ENCODE assay signal across 9 cellular contexts in the genomic region with DNA sequence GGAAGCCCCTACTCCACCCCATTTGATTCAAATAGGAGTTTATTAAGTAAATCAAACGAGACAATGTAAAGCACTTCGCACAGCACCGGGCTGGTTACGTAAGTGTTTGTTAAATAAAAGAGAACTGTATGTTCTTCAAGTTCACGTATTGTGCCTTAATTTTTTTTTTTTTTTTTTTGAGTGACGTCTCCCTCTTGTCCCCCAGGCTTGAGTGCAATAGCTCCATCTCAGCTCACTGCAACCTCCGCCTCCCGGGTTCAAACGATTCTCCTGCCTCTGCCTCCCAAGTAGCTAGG. TPM values are rescaled to one million over a fixed set of nuclear protein-coding genes. Genes with fewer than 3 reads are reported as not detected.
DNase-seq lines count a peak whose midpoint lies in the region; ATAC-seq, FAIRE-seq and TF ChIP-seq lines count a peak whose summit lies in the region.
"Had no signal": no experiment of that assay in that cellular context is flagged by ENCODE, and none has a peak within 500 bp of the region (broad histone marks: within the 10 kb centered on the region; RNA-seq: fewer than 3 reads in every experiment).

No MANE protein-coding gene starts in this region.

- FAIRE-seq in keratinocyte (lab: Jason Lieb, UNC), result no peak

- peak overlapping the region; percentile 97 for H3K4me2 ChIP-seq in keratinocyte (ENCODE audit: control insufficient read depth, extremely low read depth, insufficient read depth, low read depth, low read length)

- peaks cover 29% of the 10 kb centered on the region for H3K36me3 Mint-ChIP-seq in HFFc6 (ENCODE audit: low read depth)
- peaks cover 0 to 4% of the 10 kb centered on the region in 2 donors for H3K36me3 Mint-ChIP-seq in stimulated activated naive B cell treated with anti-CD40 and anti-IgM and Interleukin-4, amounts not matched to agents 10 μg/mL and 1 μg/mL and 100 μg/mL, for 72 hours

- H3K36me3 ChIP-seq in adipocyte (ENCODE audit: control insufficient read depth, insufficient read depth, low read length, severe bottlenecking) (no peaks in the 10 kb centered on the region), keratinocyte (ENCODE audit: control insufficient read depth in 2 of 2, extremely low read depth in 1 of 2, insufficient read depth in 2 of 2, low read length in 2 of 2) (no peaks in the 10 kb centered on the region)

- H2AFZ ChIP-seq in keratinocyte (ENCODE audit: control insufficient read depth, low read length), result no peak overlapping the region

- no peak overlapping the region for H3K27ac ChIP-seq in keratinocyte (ENCODE audit: control insufficient read depth, insufficient read depth, low read length)

- H3K9ac ChIP-seq in adipocyte (ENCODE audit: low read length) (peak overlapping the region; percentile 95), keratinocyte (ENCODE audit: control insufficient read depth, extremely low read depth, insufficient read depth, low read length) (no peak overlapping the region)

- H3K4me3 ChIP-seq in adipocyte (ENCODE audit: low read length) (peak overlapping the region; percentile 94), keratinocyte (ENCODE audit: control insufficient read depth in 2 of 3, extremely low read depth in 1 of 3, insufficient read depth in 2 of 3, low read depth in 1 of 3, low read length in 3 of 3) (no peak overlapping the region)

- H3K9me3 Mint-ChIP-seq in HFFc6, result no peaks in the 10 kb centered on the region
- no peaks in the 10 kb centered on the region for H3K9me3 Mint-ChIP-seq in stimulated activated naive B cell treated with anti-CD40 and anti-IgM and Interleukin-4, amounts not matched to agents 10 μg/mL and 1 μg/mL and 100 μg/mL, for 72 hours

- DNase-seq in HFFc6 (no peak), adipocyte (ENCODE audit: low read depth) (peak; percentile 39), keratinocyte (ENCODE audit: low read depth, low spot score) (no peak), amniotic stem cell (lab: John Stamatoyannopoulos, UW) (no peak), cerebellum (ENCODE audit: low spot score) (no peak), NCI-H526 treated with DMSO at 0.1 percent for 48 hours (lab: John Stamatoyannopoulos, UW) (no peak)
- DNase-seq in stimulated activated naive B cell treated with anti-CD40 and anti-IgM and Interleukin-4, amounts not matched to agents 10 μg/mL and 1 μg/mL and 100 μg/mL, for 72 hours, result no peak
- DNase-seq: activated CD4-positive, CD25-positive, alpha-beta regulatory T cell treated with anti-CD3 and anti-CD28 coated beads, Interleukin-2, amount 50 U/mL, for 72 hours had no signal

- peak overlapping the region; percentile 90 for H3K27ac Mint-ChIP-seq in HFFc6
- H3K27ac Mint-ChIP-seq in stimulated activated naive B cell treated with anti-CD40 and anti-IgM and Interleukin-4, amounts not matched to agents 10 μg/mL and 1 μg/mL and 100 μg/mL, for 72 hours, result no peak overlapping the region

- H4K20me1 ChIP-seq in keratinocyte (ENCODE audit: control insufficient read depth, extremely low read depth, insufficient read depth, low read length), result no peaks in the 10 kb centered on the region

- no peaks in the 10 kb centered on the region for H3K9me1 ChIP-seq in keratinocyte (ENCODE audit: control insufficient read depth, extremely low read depth, insufficient read depth, low read length)

- dilution Hi-C loops in keratinocyte (cut with MboI; ENCODE audit: extremely low pct_ligation_motif_present, low sequenced_read_pairs), result no loop called here

- H3K27me3 ChIP-seq in adipocyte (replicated peaks; ENCODE audit: control insufficient read depth, insufficient read depth, low read length) (no peaks in the 10 kb centered on the region), keratinocyte (ENCODE audit: control insufficient read depth, extremely low read depth, insufficient read depth, low read length) (no peaks in the 10 kb centered on the region)

- peak overlapping the region; percentile 96 for H3K4me3 Mint-ChIP-seq in HFFc6
- H3K4me3 Mint-ChIP-seq in stimulated activated naive B cell treated with anti-CD40 and anti-IgM and Interleukin-4, amounts not matched to agents 10 μg/mL and 1 μg/mL and 100 μg/mL, for 72 hours, result peak overlapping the region; percentile 93 to 96

- H3K27me3 Mint-ChIP-seq in HFFc6 (ENCODE audit: insufficient read depth), result no peaks in the 10 kb centered on the region; the same call in none of the 2 replicates
- peaks cover 63 to 82% of the 10 kb centered on the region in 2 donors for H3K27me3 Mint-ChIP-seq in stimulated activated naive B cell treated with anti-CD40 and anti-IgM and Interleukin-4, amounts not matched to agents 10 μg/mL and 1 μg/mL and 100 μg/mL, for 72 hours

- peaks cover 34% of the 10 kb centered on the region for H3K4me1 ChIP-seq in adipocyte (ENCODE audit: control insufficient read depth, insufficient read depth, low read length)
- peaks cover 29% of the 10 kb centered on the region for H3K4me1 ChIP-seq in keratinocyte (ENCODE audit: control insufficient read depth, extremely low read depth, insufficient read depth, low read length)

- H3K4me1 Mint-ChIP-seq in HFFc6 (ENCODE audit: low read depth), result peaks cover 58% of the 10 kb centered on the region
- H3K4me1 Mint-ChIP-seq in stimulated activated naive B cell treated with anti-CD40 and anti-IgM and Interleukin-4, amounts not matched to agents 10 μg/mL and 1 μg/mL and 100 μg/mL, for 72 hours, result peaks cover 7 to 19% of the 10 kb centered on the region in 2 donors

- ATAC-seq in stimulated activated naive B cell treated with anti-CD40 and anti-IgM and Interleukin-4, amounts not matched to agents 10 μg/mL and 1 μg/mL and 100 μg/mL, for 72 hours (replicated peaks), result no peak
- ATAC-seq in GM18861 (IDR thresholded peaks at IDR 0.05; ENCODE audit: unreplicated experiment), result no peak

- TF ChIP-seq CTCF in HFFc6 (IDR thresholded peaks at IDR 0.05) (no peak), keratinocyte (optimal IDR thresholded peaks at IDR 0.05 in 1 of 3, IDR thresholded peaks at IDR 0.05 in 1 of 3, conservative IDR thresholded peaks at IDR 0.05 in 1 of 3; ENCODE audit: extremely low read depth in 1 of 3, insufficient read depth in 2 of 3, low read length in 3 of 3) (no peak)

- H3K79me2 ChIP-seq in keratinocyte (ENCODE audit: control insufficient read depth, insufficient read depth, low read length), result peaks cover 32% of the 10 kb centered on the region

- H3K9me3 ChIP-seq in adipocyte (ENCODE audit: control insufficient read depth, low read length) (no peaks in the 10 kb centered on the region), keratinocyte (ENCODE audit: control insufficient read depth, low read depth, low read length) (no peaks in the 10 kb centered on the region)

RNA-seq across cellular contexts. Expression of gene WWTR1, which starts 1.3 kb away (rescaled TPM):
- total RNA-seq in HFFc6 (2021; fragmentation: NEBNext Ultra II Directional; extraction: Animal tissue kit (Norgen Biotek cat#: 25700)), result 10 to 100 TPM; 41.5 to 49.7 (median 45.5) TPM
- polyA plus RNA-seq in keratinocyte, result 31.9 to 93.4 TPM (median 77.3 TPM) in 3 replicates
- polyA plus RNA-seq in keratinocyte (2011; ENCODE audit: low read depth), result 13.9 TPM
- 48.1 and 73.9 TPM in 2 replicates for polyA plus RNA-seq in keratinocyte (2011; cell fraction: cytosol; rRNA removed)
- polyA plus RNA-seq in keratinocyte (2011; cell fraction: nucleus; rRNA removed), result 68.1 and 79.7 TPM in 2 replicates
- polyA plus RNA-seq in keratinocyte (2012; ENCODE audit: low replicate concordance), result 22.1 and 51.6 TPM in 2 replicates
- 60.8 to 125 TPM (median 104 TPM) in 3 replicates for polyA minus RNA-seq in keratinocyte
- 55.6 TPM for polyA minus RNA-seq in keratinocyte (2011; cell fraction: cytosol; rRNA and poly(A)+ RNA removed)
- polyA minus RNA-seq in keratinocyte (2011; cell fraction: nucleus; rRNA and poly(A)+ RNA removed), result 32.2 and 71.4 TPM in 2 replicates
- total RNA-seq in cerebellum, result 11.8 TPM
